In genomic region chr10:6086375-6087233, GRCh38 we compare ENCODE assay signal across 8 cellular contexts. TPM values are rescaled to one million over a fixed set of nuclear protein-coding genes. Genes with fewer than 3 reads are reported as not detected.
DNase-seq lines count a peak whose midpoint lies in the region; ATAC-seq and TF ChIP-seq lines count a peak whose summit lies in the region.

No MANE protein-coding gene starts in this region.

- ATAC-seq in HG03159 (IDR thresholded peaks at IDR 0.05; ENCODE audit: unreplicated experiment): peak; percentile 54

- peaks cover 10% of the 10 kb centered on the region for H3K36me3 Mint-ChIP-seq in dendritic cell treated with granulocyte-macrophage colony-stimulating factor and Interleukin-4, amounts not matched to agents 40 ng/mL and 50 ng/mL, for 4 days (ENCODE audit: low read depth)

- DNase-seq in NCI-H187 (lab: John Stamatoyannopoulos, UW): peak; percentile 1 to 57
- DNase-seq in NCI-H187 treated with DMSO at 0.1 percent for 48 hours (lab: John Stamatoyannopoulos, UW): no peak
- peak; percentile 86 to 87 for DNase-seq in NCI-H524 (lab: John Stamatoyannopoulos, UW)
- peak; percentile 84 for DNase-seq in activated CD4-positive, alpha-beta T cell treated with anti-CD3 and anti-CD28 coated beads, Interleukin-2, amount 50 U/mL, for 4 hours
- peak; percentile 91 to 98 for DNase-seq in lower leg skin (ENCODE audit: low spot score in 2 of 2)
- DNase-seq in stimulated activated CD4-positive, alpha-beta T cell treated with anti-CD3 and anti-CD28 coated beads, Interleukin-4, amount 100 ng/mL, for 24 hours: peak; percentile 90

- peak in 1 of 3 donors; percentile 76 for TF ChIP-seq CTCF in lower leg skin (IDR thresholded peaks at IDR 0.05)

- peaks cover 10% of the 10 kb centered on the region for H3K27me3 Mint-ChIP-seq in dendritic cell treated with granulocyte-macrophage colony-stimulating factor and Interleukin-4, amounts not matched to agents 40 ng/mL and 50 ng/mL, for 4 days

- peak overlapping the region; percentile 14 for H3K4me3 Mint-ChIP-seq in dendritic cell treated with granulocyte-macrophage colony-stimulating factor and Interleukin-4, amounts not matched to agents 40 ng/mL and 50 ng/mL, for 4 days

- WGBS in lower leg skin, 2 donors: 16 to 19% methylated on average over 19 of the region's 19 CpGs

- peak overlapping the region; percentile 56 for H3K27ac Mint-ChIP-seq in dendritic cell treated with granulocyte-macrophage colony-stimulating factor and Interleukin-4, amounts not matched to agents 40 ng/mL and 50 ng/mL, for 4 days

- H3K9me3 Mint-ChIP-seq in dendritic cell treated with granulocyte-macrophage colony-stimulating factor and Interleukin-4, amounts not matched to agents 40 ng/mL and 50 ng/mL, for 4 days: no peaks in the 10 kb centered on the region

- intact Hi-C loops in dendritic cell treated with granulocyte-macrophage colony-stimulating factor and Interleukin-4, amounts not matched to agents 40 ng/mL and 50 ng/mL, for 4 days (cut with micrococcal nuclease): loop anchor here (5.0 kb wide), 1 partner anchor 139 kb away; no protein-coding TSS in a partner anchor
- intact Hi-C loops in lower leg skin (cut with DNase I; ENCODE audit: low total_unique reads): no loop called here

- TF ChIP-seq POLR2A in lower leg skin (IDR thresholded peaks at IDR 0.05): no peak

- no peak overlapping the region for H3K4me3 ChIP-seq in lower leg skin (ENCODE audit: low read depth, poor library complexity, severe bottlenecking)

- H3K4me1 Mint-ChIP-seq in dendritic cell treated with granulocyte-macrophage colony-stimulating factor and Interleukin-4, amounts not matched to agents 40 ng/mL and 50 ng/mL, for 4 days (ENCODE audit: low read depth): peaks cover 43% of the 10 kb centered on the region

RNA-seq across cellular contexts. Expression of gene RBM17, which starts 2.2 kb away (rescaled TPM):
- total RNA-seq in lower leg skin: 10 to 100 TPM; 38.8 to 63.6 (median 40.4) TPM

RNA-seq across cellular contexts. Expression of gene IL2RA, which starts 24.4 kb away (rescaled TPM):
- total RNA-seq in lower leg skin: 1 to 10 TPM in 1 of 4 donors, under 1 TPM in 1, not detected in 2; 0.10 to 1.3 TPM
